12 cellular contexts compared by ENCODE assay signal in genomic region chr9:112384690-112385089, GRCh38. TPM values are rescaled to one million over a fixed set of nuclear protein-coding genes. Genes with fewer than 3 reads are reported as not detected.
DNase-seq lines count a peak whose midpoint lies in the region; ATAC-seq and TF ChIP-seq lines count a peak whose summit lies in the region.
"Had no signal": no experiment of that assay in that cellular context is flagged by ENCODE, and none has a peak within 500 bp of the region (broad histone marks: within the 10 kb centered on the region; RNA-seq: fewer than 3 reads in every experiment).

No MANE protein-coding gene starts in this region.

- H3K9me3 ChIP-seq in hepatocyte (ENCODE audit: low read depth), result no peaks in the 10 kb centered on the region

- peak overlapping the region; percentile 10 for H3K4me2 ChIP-seq in hepatocyte
- H3K4me2 ChIP-seq: smooth muscle cell had no signal

- peaks cover 2% of the 10 kb centered on the region for H4K20me1 ChIP-seq in hepatocyte (ENCODE audit: insufficient read depth, poor library complexity, severe bottlenecking)

- peak overlapping the region; percentile 31 for H3K27ac ChIP-seq in hepatocyte

- no peak overlapping the region for H3K4me3 ChIP-seq in hepatocyte
- H3K4me3 ChIP-seq: smooth muscle cell had no signal

- no peaks in the 10 kb centered on the region for H3K9me2 ChIP-seq in hepatocyte (replicated peaks; ENCODE audit: insufficient read depth)

- DNase-seq in AML-193 (lab: John Stamatoyannopoulos, UW), result peak; percentile 88 to 90
- peak; percentile 31 for DNase-seq in OCI-M1 (lab: John Stamatoyannopoulos, UW)
- no peak for DNase-seq in hepatocyte (ENCODE audit: low spot score)
- no peak for DNase-seq in central memory CD4-positive, alpha-beta T cell
- DNase-seq in GOT3 (lab: John Stamatoyannopoulos, UW), result no peak
- DNase-seq: NCI-H1417, NCI-H526, SHP77 had no signal

- no peaks in the 10 kb centered on the region for H3K27me3 ChIP-seq in hepatocyte

- peak; percentile 44 for ATAC-seq in HG02884 (IDR thresholded peaks at IDR 0.05; ENCODE audit: unreplicated experiment)
- ATAC-seq in HG02938 (IDR thresholded peaks at IDR 0.05; ENCODE audit: unreplicated experiment), result no peak
- no peak for ATAC-seq in HG02642 (IDR thresholded peaks at IDR 0.05; ENCODE audit: poor library complexity, unreplicated experiment)

- no peaks in the 10 kb centered on the region for H3K36me3 ChIP-seq in hepatocyte (replicated peaks; ENCODE audit: insufficient read depth, low read depth)

- peaks cover 87% of the 10 kb centered on the region for H3K79me2 ChIP-seq in hepatocyte

- H2AFZ ChIP-seq in hepatocyte, result no peak overlapping the region

- WGBS in hepatocyte (ENCODE audit: low lambda C conversion rate, missing lambda C conversion rate), result 68% methylated on average over 5 of the region's 5 CpGs

- no peak for TF ChIP-seq CTCF in hepatocyte (IDR thresholded peaks at IDR 0.05; ENCODE audit: poor library complexity)

- peaks cover 17% of the 10 kb centered on the region for H3K4me1 ChIP-seq in hepatocyte (ENCODE audit: insufficient read depth)

RNA-seq across cellular contexts. Expression of gene HSDL2, which starts 4.8 kb away (rescaled TPM):
- 97.3 and 97.6 TPM in 2 replicates for total RNA-seq in hepatocyte
- 36.0 and 50.0 TPM in 2 replicates for polyA plus RNA-seq in hepatocyte

RNA-seq across cellular contexts. Expression of gene PTBP3, which starts 51.3 kb away (rescaled TPM):
- 57.7 and 64.5 TPM in 2 replicates for total RNA-seq in hepatocyte
- polyA plus RNA-seq in hepatocyte, result 13.4 and 13.7 TPM in 2 replicates

Comparison
In these comparisons a context has a peak if more than half of its experiments do, and no peak if none do; other contexts are left out.
1. DNase-seq: peak in AML-193 (2 of 2) and OCI-M1 (single experiment); none in hepatocyte (single experiment), central memory CD4-positive, alpha-beta T cell (single experiment) and GOT3 (single experiment).